In the genomic region with DNA sequence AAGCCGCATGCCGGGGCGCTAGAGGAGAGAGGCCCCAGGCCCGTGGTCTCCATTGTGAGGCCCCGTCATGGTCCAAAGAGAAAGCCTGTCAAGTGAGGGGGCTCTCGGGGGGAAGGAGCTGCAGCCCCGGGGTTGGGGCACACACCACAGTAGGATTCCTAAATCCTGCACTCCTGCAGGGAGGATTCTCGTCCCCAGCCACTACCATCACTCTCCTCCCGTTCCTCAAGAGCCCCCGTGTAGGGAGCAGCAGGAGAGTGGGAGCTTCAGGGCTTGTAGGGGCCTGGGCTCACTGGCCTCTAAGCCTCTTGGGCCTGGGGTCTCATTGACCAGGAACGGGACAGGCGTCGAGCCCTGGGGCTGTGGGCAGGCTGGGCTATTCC, we compare ENCODE assay signal across 8 cellular contexts. TPM values are rescaled to one million over a fixed set of nuclear protein-coding genes. Genes with fewer than 3 reads are reported as not detected.
DNase-seq lines count a peak whose midpoint lies in the region; ATAC-seq and TF ChIP-seq lines count a peak whose summit lies in the region.

No MANE protein-coding gene starts in this region.

- peaks cover 14% of the 10 kb centered on the region for H3F3A ChIP-seq in SK-N-SH (replicated peaks; ENCODE audit: insufficient read depth)

- peaks cover 3% of the 10 kb centered on the region; the same call in 1 of the 2 replicates for H3K79me2 ChIP-seq in SK-N-SH (ENCODE audit: insufficient read depth)

- TF ChIP-seq CTCF in SK-N-SH (IDR thresholded peaks at IDR 0.05) = no peak

- peaks cover 0 to 13% of the 10 kb centered on the region in 2 experiments for H3K36me3 ChIP-seq in SK-N-SH (replicated peaks in 1 of 2; ENCODE audit: control insufficient read depth in 1 of 2, insufficient read depth in 2 of 2, low read length in 1 of 2)

- no peaks in the 10 kb centered on the region for H3K9me2 ChIP-seq in SK-N-SH

- no peaks in the 10 kb centered on the region for H4K20me1 ChIP-seq in SK-N-SH (ENCODE audit: insufficient read depth)

- H3K27me3 Mint-ChIP-seq in activated naive CD8-positive, alpha-beta T cell treated with anti-CD3 and anti-CD28 coated beads, Interleukin-2, amount 10 ng/mL, durations not matched to agents 7 days and 5 days = no peaks in the 10 kb centered on the region

- H3K27me3 ChIP-seq in SK-N-SH (ENCODE audit: insufficient read depth) = no peaks in the 10 kb centered on the region
- no peaks in the 10 kb centered on the region for H3K27me3 ChIP-seq in layer of hippocampus (ENCODE audit: control insufficient read depth, insufficient read depth, low read length)

- H3K4me2 ChIP-seq in SK-N-SH = peak overlapping the region; percentile 99

- peak overlapping the region; percentile 93 for H3K4me3 Mint-ChIP-seq in activated naive CD8-positive, alpha-beta T cell treated with anti-CD3 and anti-CD28 coated beads, Interleukin-2, amount 10 ng/mL, durations not matched to agents 7 days and 5 days

- H3K4me1 ChIP-seq in SK-N-SH (ENCODE audit: control insufficient read depth in 1 of 2, insufficient read depth in 2 of 2, low read depth in 1 of 2, low read length in 1 of 2) = peaks cover 10 to 27% of the 10 kb centered on the region in 2 experiments; a peak in 2 of 4 replicates

- ATAC-seq in SK-N-SH treated with all-trans-retinoic acid at 6 μM for 48 hours (no peak), HG02970 (IDR thresholded peaks at IDR 0.05; ENCODE audit: low FRiP score, unreplicated experiment) (no peak)
- no peak for ATAC-seq in activated naive CD8-positive, alpha-beta T cell treated with anti-CD3 and anti-CD28 coated beads, Interleukin-2, amount 10 ng/mL, durations not matched to agents 7 days and 5 days (ENCODE audit: low read depth)

- peak overlapping the region; percentile 82 for H3K27ac Mint-ChIP-seq in activated naive CD8-positive, alpha-beta T cell treated with anti-CD3 and anti-CD28 coated beads, Interleukin-2, amount 10 ng/mL, durations not matched to agents 7 days and 5 days

- no peaks in the 10 kb centered on the region for H3K36me3 Mint-ChIP-seq in activated naive CD8-positive, alpha-beta T cell treated with anti-CD3 and anti-CD28 coated beads, Interleukin-2, amount 10 ng/mL, durations not matched to agents 7 days and 5 days

- DNase-seq in SK-N-SH (no peak), NCI-H82 (lab: John Stamatoyannopoulos, UW) (no peak)
- no peak for DNase-seq in activated naive CD8-positive, alpha-beta T cell treated with anti-CD3 and anti-CD28 coated beads, Interleukin-2, amount 10 ng/mL, durations not matched to agents 7 days and 5 days
- DNase-seq in stimulated activated CD4-positive, alpha-beta T cell treated with anti-CD3 and anti-CD28 coated beads, Interleukin-15, amount 100 ng/mL, for 24 hours = no peak

- H3K4me1 Mint-ChIP-seq in activated naive CD8-positive, alpha-beta T cell treated with anti-CD3 and anti-CD28 coated beads, Interleukin-2, amount 10 ng/mL, durations not matched to agents 7 days and 5 days = peaks cover 6% of the 10 kb centered on the region

- TF ChIP-seq EP300 in SK-N-SH (IDR thresholded peaks at IDR 0.05; ENCODE audit: borderline replicate concordance in 1 of 2, low read depth in 1 of 2, low read length in 1 of 2) = no peak

- 54% methylated on average over 11 of the region's 13 CpGs for WGBS in SK-N-SH (ENCODE audit: low lambda C conversion rate)

- no peaks in the 10 kb centered on the region for H3K9me3 Mint-ChIP-seq in activated naive CD8-positive, alpha-beta T cell treated with anti-CD3 and anti-CD28 coated beads, Interleukin-2, amount 10 ng/mL, durations not matched to agents 7 days and 5 days

- CTCF ChIA-PET in SK-N-SH (lab: Yijun Ruan, JAX) = interaction anchor here (0.6 to 18.3 kb wide), 31 partner anchors 9 to 374 kb away, joined by 3 to 246 read pairs (median 5); partner anchors contain the start of genes ATP6V0D1, CARMIL2, CTCF and RIPOR1

- no peak overlapping the region for H3K9ac ChIP-seq in SK-N-SH

- TF ChIP-seq RAD21 in SK-N-SH (IDR thresholded peaks at IDR 0.05; ENCODE audit: low read length) = no peak

- POLR2A ChIA-PET in SK-N-SH (lab: Yijun Ruan, JAX) = interaction anchor here (1.0 to 2.4 kb wide), 3 partner anchors 105 to 179 kb away, joined by 3 to 11 read pairs (median 4); partner anchors contain the start of genes CTCF and RIPOR1
- POLR2A ChIA-PET in activated naive CD8-positive, alpha-beta T cell treated with anti-CD3 and anti-CD28 coated beads, Interleukin-2, amount 10 ng/mL, durations not matched to agents 7 days and 5 days (lab: Charles Lee) = interaction anchor here (1.8 to 3.4 kb wide), 6 partner anchors 8 to 187 kb away, joined by 4 to 20 read pairs (median 14); partner anchors contain the start of genes ACD, ATP6V0D1, CARMIL2 and CTCF

- peak overlapping the region; percentile 67 to 73; a peak in 3 of 4 replicates for H3K4me3 ChIP-seq in SK-N-SH (ENCODE audit: low read depth in 2 of 2, low read length in 1 of 2)

- H3K27ac ChIP-seq in SK-N-SH (ENCODE audit: low read depth in 2 of 2, low read length in 1 of 2) = peak overlapping the region; percentile 56 to 86; a peak in 3 of 4 replicates
- peak overlapping the region; percentile 93 for H3K27ac ChIP-seq in layer of hippocampus (ENCODE audit: low read depth, low read length)
- H3K27ac ChIP-seq in temporal lobe (ENCODE audit: low read depth, low read length) = peak overlapping the region; percentile 89

- H2AFZ ChIP-seq in SK-N-SH (ENCODE audit: low read depth) = peak overlapping the region; percentile 94

- no peaks in the 10 kb centered on the region for H3K9me3 ChIP-seq in SK-N-SH

TF ChIP-seq in SK-N-SH, 30 proteins besides CTCF, POLR2A, EP300 and RAD21:
- no peak for TF ChIP-seq NRF1 (IDR thresholded peaks at IDR 0.05; ENCODE audit: low read depth, low read length)

TF ChIP-seq in SK-N-SH treated with all-trans-retinoic acid at 6 μM for 48 hours, 23 proteins besides CTCF, POLR2A, EP300 and RAD21:
- TF ChIP-seq ZNF8 (CRISPR knock-in tag; IDR thresholded peaks at IDR 0.05) = no peak
- no peak for TF ChIP-seq ZC3H10 (CRISPR knock-in tag; IDR thresholded peaks at IDR 0.05)
- TF ChIP-seq TCF4 (CRISPR knock-in tag; IDR thresholded peaks at IDR 0.05; ENCODE audit: borderline replicate concordance) = no peak
- TF ChIP-seq, protein P1, sequence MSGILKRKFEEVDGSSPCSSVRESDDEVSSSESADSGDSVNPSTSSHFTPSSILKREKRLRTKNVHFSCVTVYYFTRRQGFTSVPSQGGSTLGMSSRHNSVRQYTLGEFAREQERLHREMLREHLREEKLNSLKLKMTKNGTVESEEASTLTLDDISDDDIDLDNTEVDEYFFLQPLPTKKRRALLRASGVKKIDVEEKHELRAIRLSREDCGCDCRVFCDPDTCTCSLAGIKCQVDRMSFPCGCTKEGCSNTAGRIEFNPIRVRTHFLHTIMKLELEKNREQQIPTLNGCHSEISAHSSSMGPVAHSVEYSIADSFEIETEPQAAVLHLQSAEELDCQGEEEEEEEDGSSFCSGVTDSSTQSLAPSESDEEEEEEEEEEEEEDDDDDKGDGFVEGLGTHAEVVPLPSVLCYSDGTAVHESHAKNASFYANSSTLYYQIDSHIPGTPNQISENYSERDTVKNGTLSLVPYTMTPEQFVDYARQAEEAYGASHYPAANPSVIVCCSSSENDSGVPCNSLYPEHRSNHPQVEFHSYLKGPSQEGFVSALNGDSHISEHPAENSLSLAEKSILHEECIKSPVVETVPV (CRISPR knock-in tag; IDR thresholded peaks at IDR 0.05) = no peak
- TF ChIP-seq SNAI2 (CRISPR knock-in tag; IDR thresholded peaks at IDR 0.05) = no peak
- no peak for TF ChIP-seq ZFP3 (CRISPR knock-in tag; IDR thresholded peaks at IDR 0.05)

RNA-seq across cellular contexts. Expression of gene C16orf86, which starts 0.8 kb away (rescaled TPM):
- 4.3 and 5.1 TPM in 2 replicates for polyA plus RNA-seq in SK-N-SH (2012; rRNA removed)
- 2.0 and 3.9 TPM in 2 replicates for polyA plus RNA-seq in SK-N-SH (2012; cell fraction: cytosol; rRNA removed)
- polyA plus RNA-seq in SK-N-SH (2012; cell fraction: nucleus; rRNA removed) = 13.7 and 16.4 TPM in 2 replicates
- total RNA-seq in activated naive CD8-positive, alpha-beta T cell treated with anti-CD3 and anti-CD28 coated beads, Interleukin-2, amount 10 ng/mL, durations not matched to agents 7 days and 5 days = 1 to 10 TPM; 5.6 to 5.8 TPM
- total RNA-seq in temporal lobe = 2.7 TPM

RNA-seq across cellular contexts. Expression of gene ENKD1, which starts 0.9 kb away (rescaled TPM):
- 19.5 and 21.0 TPM in 2 replicates for polyA plus RNA-seq in SK-N-SH (2012; rRNA removed)
- polyA plus RNA-seq in SK-N-SH (2012; cell fraction: cytosol; rRNA removed) = 8.6 and 12.2 TPM in 2 replicates
- 52.0 and 82.9 TPM in 2 replicates for polyA plus RNA-seq in SK-N-SH (2012; cell fraction: nucleus; rRNA removed)
- 10 to 100 TPM in 1 of 2 experiments, 1 to 10 TPM in 1; 9.6 to 12.1 TPM for total RNA-seq in activated naive CD8-positive, alpha-beta T cell treated with anti-CD3 and anti-CD28 coated beads, Interleukin-2, amount 10 ng/mL, durations not matched to agents 7 days and 5 days
- total RNA-seq in temporal lobe = 7.9 TPM

RNA-seq across cellular contexts. Expression of gene PARD6A, which starts 6.7 kb away (rescaled TPM):
- 5.7 and 9.0 TPM in 2 replicates for polyA plus RNA-seq in SK-N-SH (2012; rRNA removed)
- 4.1 and 6.2 TPM in 2 replicates for polyA plus RNA-seq in SK-N-SH (2012; cell fraction: cytosol; rRNA removed)
- 3.3 and 3.4 TPM in 2 replicates for polyA plus RNA-seq in SK-N-SH (2012; cell fraction: nucleus; rRNA removed)
- total RNA-seq in activated naive CD8-positive, alpha-beta T cell treated with anti-CD3 and anti-CD28 coated beads, Interleukin-2, amount 10 ng/mL, durations not matched to agents 7 days and 5 days = 10 to 100 TPM in 1 of 2 experiments, 1 to 10 TPM in 1; 9.5 to 11.1 TPM
- total RNA-seq in temporal lobe = 5.2 TPM

RNA-seq across cellular contexts. Expression of gene ACD, which starts 7.4 kb away (rescaled TPM):
- 31.3 and 37.8 TPM in 2 replicates for polyA plus RNA-seq in SK-N-SH (2012; rRNA removed)
- 12.3 and 19.7 TPM in 2 replicates for polyA plus RNA-seq in SK-N-SH (2012; cell fraction: cytosol; rRNA removed)
- 79.0 and 110 TPM in 2 replicates for polyA plus RNA-seq in SK-N-SH (2012; cell fraction: nucleus; rRNA removed)
- total RNA-seq in activated naive CD8-positive, alpha-beta T cell treated with anti-CD3 and anti-CD28 coated beads, Interleukin-2, amount 10 ng/mL, durations not matched to agents 7 days and 5 days = 10 to 100 TPM; 50.7 to 54.2 TPM
- 17.7 TPM for total RNA-seq in temporal lobe

RNA-seq across cellular contexts. Expression of gene CARMIL2, which starts 22.5 kb away (rescaled TPM):
- polyA plus RNA-seq in SK-N-SH (2012; rRNA removed) = 4.4 and 4.9 TPM in 2 replicates
- polyA plus RNA-seq in SK-N-SH (2012; cell fraction: cytosol; rRNA removed) = 0.66 and 0.98 TPM in 2 replicates
- polyA plus RNA-seq in SK-N-SH (2012; cell fraction: nucleus; rRNA removed) = 30.1 and 51.0 TPM in 2 replicates
- total RNA-seq in activated naive CD8-positive, alpha-beta T cell treated with anti-CD3 and anti-CD28 coated beads, Interleukin-2, amount 10 ng/mL, durations not matched to agents 7 days and 5 days = 100 to 1,000 TPM; 199 to 203 TPM
- 2.2 TPM for total RNA-seq in temporal lobe
